15 cellular contexts compared by ENCODE assay signal in genomic region chr1:226628624-226629155, GRCh38.
DNase-seq lines count a peak whose midpoint lies in the region; ATAC-seq and TF ChIP-seq lines count a peak whose summit lies in the region.
"Had no signal": no experiment of that assay in that cellular context is flagged by ENCODE, and none has a peak within 500 bp of the region (broad histone marks: within the 10 kb centered on the region; RNA-seq: fewer than 3 reads in every experiment).

No MANE protein-coding gene starts in this region.

- H3K27ac Mint-ChIP-seq in endothelial cell (ENCODE audit: unreplicated experiment) = peak overlapping the region; percentile 42
- no peak overlapping the region for H3K27ac Mint-ChIP-seq in nephron progenitor cell
- H3K27ac Mint-ChIP-seq: activated naive CD8-positive, alpha-beta T cell treated with anti-CD3 and anti-CD28 coated beads, Interleukin-2, amount 10 ng/mL, durations not matched to agents 7 days and 5 days had no signal

- peaks cover 48% of the 10 kb centered on the region for H3K4me1 ChIP-seq in stomach smooth muscle (ENCODE audit: control insufficient read depth, insufficient read depth, low read length)

- TF ChIP-seq CTCF in endothelial cell (IDR thresholded peaks at IDR 0.05; ENCODE audit: unreplicated experiment) (no peak), nephron progenitor cell (IDR thresholded peaks at IDR 0.05) (no peak)

- peaks cover 3 to 4% of the 10 kb centered on the region in 2 donors for H3K36me3 ChIP-seq in stomach smooth muscle (ENCODE audit: control insufficient read depth in 2 of 2, insufficient read depth in 2 of 2, low read length in 2 of 2)

- no peaks in the 10 kb centered on the region for H3K9me3 Mint-ChIP-seq in endothelial cell (ENCODE audit: unreplicated experiment)
- no peaks in the 10 kb centered on the region for H3K9me3 Mint-ChIP-seq in nephron progenitor cell
- H3K9me3 Mint-ChIP-seq: activated naive CD8-positive, alpha-beta T cell treated with anti-CD3 and anti-CD28 coated beads, Interleukin-2, amount 10 ng/mL, durations not matched to agents 7 days and 5 days had no signal

- no peak overlapping the region for H3K4me3 Mint-ChIP-seq in endothelial cell (ENCODE audit: unreplicated experiment)
- no peak overlapping the region for H3K4me3 Mint-ChIP-seq in nephron progenitor cell
- H3K4me3 Mint-ChIP-seq: activated naive CD8-positive, alpha-beta T cell treated with anti-CD3 and anti-CD28 coated beads, Interleukin-2, amount 10 ng/mL, durations not matched to agents 7 days and 5 days had no signal

- peak; percentile 45 for DNase-seq in activated effector memory CD4-positive, alpha-beta T cell treated with anti-CD3 and anti-CD28 coated beads, Interleukin-2, amount 50 U/mL, for 16 hours
- DNase-seq in activated effector memory CD4-positive, alpha-beta T cell treated with Interleukin-2 at 50 U/mL for 16 hours = no peak
- DNase-seq in NCI-H1694 treated with DMSO at 0.1 percent for 48 hours (lab: John Stamatoyannopoulos, UW) = peak; percentile 69
- DNase-seq in endothelial cell (ENCODE audit: low spot score) = no peak
- DNase-seq in nephron progenitor cell = no peak
- no peak for DNase-seq in amniotic stem cell (lab: John Stamatoyannopoulos, UW)
- DNase-seq: KG1; mammary epithelial cell; RPMI8226; stimulated activated CD4-positive, alpha-beta T cell treated with anti-CD3 and anti-CD28 coated beads, Interleukin-15, amount 100 ng/mL, for 24 hours; T-helper 2 cell had no signal

- H3K36me3 Mint-ChIP-seq in endothelial cell (ENCODE audit: low read depth, unreplicated experiment) = peaks cover 41% of the 10 kb centered on the region
- H3K36me3 Mint-ChIP-seq in nephron progenitor cell (ENCODE audit: low read depth) = no peaks in the 10 kb centered on the region

- peaks cover 16% of the 10 kb centered on the region for H3K4me1 Mint-ChIP-seq in endothelial cell (ENCODE audit: unreplicated experiment)
- peaks cover 33% of the 10 kb centered on the region for H3K4me1 Mint-ChIP-seq in nephron progenitor cell

- H3K27ac ChIP-seq in stomach smooth muscle (ENCODE audit: low read length) = peak overlapping the region; percentile 66
- H3K27ac ChIP-seq: hepatocyte had no signal

- H3K9me3 ChIP-seq in stomach smooth muscle (ENCODE audit: control insufficient read depth in 2 of 2, low read length in 2 of 2) = no peaks in the 10 kb centered on the region

- no peaks in the 10 kb centered on the region for H3K27me3 ChIP-seq in stomach smooth muscle (ENCODE audit: control insufficient read depth in 1 of 2, insufficient read depth in 2 of 2, low read length in 2 of 2)
- H3K27me3 ChIP-seq: hepatocyte had no signal

- no peak overlapping the region for H3K9ac ChIP-seq in stomach smooth muscle (ENCODE audit: low read length in 2 of 2)

- ATAC-seq in GM21447 (IDR thresholded peaks at IDR 0.05; ENCODE audit: unreplicated experiment) = no peak

- no peak overlapping the region for H3K4me3 ChIP-seq in stomach smooth muscle (ENCODE audit: low read length in 2 of 2)
- H3K4me3 ChIP-seq: hepatocyte had no signal

- H3K27me3 Mint-ChIP-seq in endothelial cell (ENCODE audit: unreplicated experiment) (peaks cover 26% of the 10 kb centered on the region), nephron progenitor cell (ENCODE audit: low read depth, poor library complexity) (peaks cover 29% of the 10 kb centered on the region)

Comparison
In these comparisons a context has a peak if more than half of its experiments do, and no peak if none do; other contexts are left out.
1. DNase-seq: peak in activated effector memory CD4-positive, alpha-beta T cell treated with anti-CD3 and anti-CD28 coated beads, Interleukin-2, amount 50 U/mL, for 16 hours (single experiment) and NCI-H1694 treated with DMSO at 0.1 percent for 48 hours (single experiment); none in activated effector memory CD4-positive, alpha-beta T cell treated with Interleukin-2 at 50 U/mL for 16 hours (single experiment), endothelial cell (single experiment), nephron progenitor cell (single experiment) and amniotic stem cell (single experiment).